ENCODE assay signal across 11 cellular contexts in genomic region chr4:3868146-3868840, GRCh38.
DNase-seq lines count a peak whose midpoint lies in the region; ATAC-seq and TF ChIP-seq lines count a peak whose summit lies in the region.
"Had no signal": no experiment of that assay in that cellular context is flagged by ENCODE, and none has a peak within 500 bp of the region (broad histone marks: within the 10 kb centered on the region; RNA-seq: fewer than 3 reads in every experiment).

No MANE protein-coding gene starts in this region.

- H3K9me3 ChIP-seq in endodermal cell (ENCODE audit: control insufficient read depth, low read length) (no peaks in the 10 kb centered on the region), sigmoid colon (no peaks in the 10 kb centered on the region), mammary epithelial cell (replicated peaks; ENCODE audit: insufficient read depth, low read length) (peaks cover 4% of the 10 kb centered on the region)
- H3K9me3 ChIP-seq: ascending aorta, right atrium auricular region had no signal

- TF ChIP-seq EP300 in sigmoid colon (IDR thresholded peaks at IDR 0.05) = no peak

- H3K9me3 Mint-ChIP-seq in activated CD4-positive, alpha-beta T cell treated with anti-CD3 and anti-CD28 coated beads, Interleukin-2, amount 10 ng/mL, durations not matched to agents 24 days and 14 days = no peaks in the 10 kb centered on the region
- peaks cover 2% of the 10 kb centered on the region for H3K9me3 Mint-ChIP-seq in endodermal cell

- H3K4me1 ChIP-seq in endodermal cell (ENCODE audit: control insufficient read depth, insufficient read depth, low read length) (no peaks in the 10 kb centered on the region), sigmoid colon (peaks cover 0 to 5% (median 0%) of the 10 kb centered on the region in 4 donors), mammary epithelial cell (ENCODE audit: insufficient read depth, low read length) (no peaks in the 10 kb centered on the region)
- H3K4me1 ChIP-seq: ascending aorta had no signal

- H2AFZ ChIP-seq in mammary epithelial cell (ENCODE audit: low read depth, low read length) = no peak overlapping the region

- H4K20me1 ChIP-seq in mammary epithelial cell (ENCODE audit: insufficient read depth, low read length) = no peaks in the 10 kb centered on the region

- no peak overlapping the region for H3K27ac ChIP-seq in endodermal cell (ENCODE audit: low read depth, low read length)
- no peak overlapping the region for H3K27ac ChIP-seq in sigmoid colon
- H3K27ac ChIP-seq in mammary epithelial cell (ENCODE audit: insufficient read depth, low read depth, low read length) = no peak overlapping the region
- H3K27ac ChIP-seq: ascending aorta, right atrium auricular region had no signal

- in situ Hi-C loops in mammary epithelial cell (cut with MboI; ENCODE audit: low sequenced_read_pairs in 2 of 2) = no loop called here

- H3K4me2 ChIP-seq in mammary epithelial cell (ENCODE audit: insufficient read depth, low read depth, low read length) = no peak overlapping the region

- dilution Hi-C loops in mammary epithelial cell (cut with HindIII; ENCODE audit: low sequenced_read_pairs) = loop anchor here (10.0 kb wide), 1 partner anchor 73 kb away; no protein-coding TSS in a partner anchor

- H3K36me3 Mint-ChIP-seq in activated CD4-positive, alpha-beta T cell treated with anti-CD3 and anti-CD28 coated beads, Interleukin-2, amount 10 ng/mL, durations not matched to agents 24 days and 14 days (ENCODE audit: low read depth) = no peaks in the 10 kb centered on the region
- H3K36me3 Mint-ChIP-seq in endodermal cell (ENCODE audit: low read depth) = no peaks in the 10 kb centered on the region

- no peak for ATAC-seq in HG03432 (IDR thresholded peaks at IDR 0.05; ENCODE audit: unreplicated experiment)

- H3K4me3 ChIP-seq in NB4 (ENCODE audit: low read depth, low read length) = no peak overlapping the region
- H3K4me3 ChIP-seq in endodermal cell (ENCODE audit: low read length) = no peak overlapping the region
- H3K4me3 ChIP-seq in sigmoid colon = no peak overlapping the region
- H3K4me3 ChIP-seq in mammary epithelial cell (replicated peaks in 1 of 3; ENCODE audit: insufficient read depth in 1 of 3, low read depth in 2 of 3, low read length in 3 of 3) = no peak overlapping the region
- H3K4me3 ChIP-seq: ascending aorta, right atrium auricular region had no signal

- peaks cover 21% of the 10 kb centered on the region for H3K27me3 Mint-ChIP-seq in activated CD4-positive, alpha-beta T cell treated with anti-CD3 and anti-CD28 coated beads, Interleukin-2, amount 10 ng/mL, durations not matched to agents 24 days and 14 days
- peaks cover 50% of the 10 kb centered on the region for H3K27me3 Mint-ChIP-seq in endodermal cell (ENCODE audit: insufficient read depth)

- 77 to 82% methylated on average over 11 to 18 of the region's 18 CpGs for whole genome bisulfite sequencing in endodermal cell (ENCODE audit: insufficient coverage in 1 of 2, insufficient read length in 1 of 2), 2 experiments
- 76 to 80% methylated on average over 18 of the region's 18 CpGs for WGBS in sigmoid colon, 2 donors
- 71% methylated on average over 12 of the region's 18 CpGs for WGBS in mammary epithelial cell (ENCODE audit: low coverage, missing lambda C conversion rate)

- peak; percentile 2 for TF ChIP-seq CTCF in NB4 (IDR thresholded peaks at IDR 0.05; ENCODE audit: low read depth, low read length)
- TF ChIP-seq CTCF in endodermal cell (conservative IDR thresholded peaks at IDR 0.05) = peak; percentile 29
- no peak for TF ChIP-seq CTCF in sigmoid colon (IDR thresholded peaks at IDR 0.05)
- no peak for TF ChIP-seq CTCF in mammary epithelial cell (conservative IDR thresholded peaks at IDR 0.05 in 1 of 2, IDR thresholded peaks at IDR 0.05 in 1 of 2; ENCODE audit: extremely low read depth in 1 of 2, insufficient read depth in 1 of 2, low read depth in 1 of 2, low read length in 2 of 2)

- H3K4me3 Mint-ChIP-seq in activated CD4-positive, alpha-beta T cell treated with anti-CD3 and anti-CD28 coated beads, Interleukin-2, amount 10 ng/mL, durations not matched to agents 24 days and 14 days = no peak overlapping the region
- no peak overlapping the region for H3K4me3 Mint-ChIP-seq in endodermal cell

- peaks cover 29% of the 10 kb centered on the region for H3K27me3 ChIP-seq in endodermal cell (ENCODE audit: control insufficient read depth, insufficient read depth, low read length, poor library complexity, severe bottlenecking)
- H3K27me3 ChIP-seq in sigmoid colon = peaks cover 18 to 68% (median 66%) of the 10 kb centered on the region in 3 donors
- H3K27me3 ChIP-seq in mammary epithelial cell (ENCODE audit: insufficient read depth, low read length) = peaks cover 17% of the 10 kb centered on the region

- no peaks in the 10 kb centered on the region for H3K36me3 ChIP-seq in endodermal cell (ENCODE audit: control insufficient read depth, insufficient read depth, low read length)
- no peaks in the 10 kb centered on the region for H3K36me3 ChIP-seq in sigmoid colon
- H3K36me3 ChIP-seq in mammary epithelial cell (ENCODE audit: insufficient read depth, low read length) = no peaks in the 10 kb centered on the region
- H3K36me3 ChIP-seq: ascending aorta, right atrium auricular region had no signal

- no peaks in the 10 kb centered on the region for H3K79me2 ChIP-seq in mammary epithelial cell (ENCODE audit: insufficient read depth, low read length)

- intact Hi-C loops in activated CD4-positive, alpha-beta T cell treated with anti-CD3 and anti-CD28 coated beads, Interleukin-2, amount 10 ng/mL, durations not matched to agents 24 days and 14 days (cut with micrococcal nuclease) = no loop called here
- intact Hi-C loops in sigmoid colon (cut with DNase I) (no loop called here), mammary epithelial cell (cut with micrococcal nuclease) (no loop called here)

- DNase-seq in activated CD4-positive, alpha-beta T cell treated with anti-CD3 and anti-CD28 coated beads, Interleukin-2, amount 10 ng/mL, durations not matched to agents 24 days and 14 days = peak; percentile 65
- DNase-seq in activated CD4-positive, alpha-beta T cell treated with anti-CD3 and anti-CD28 coated beads for 4 hours = no peak
- peak; percentile 72 for DNase-seq in NB4 (ENCODE audit: low read depth)
- DNase-seq in endodermal cell = peak; percentile 91
- peak; percentile 18 for DNase-seq in sigmoid colon
- DNase-seq in NCI-H526 (lab: John Stamatoyannopoulos, UW) = no peak
- DNase-seq in mammary epithelial cell = no peak
- DNase-seq: T-helper 9 cell had no signal

- CTCF ChIA-PET in mammary epithelial cell (lab: Charles Lee; ENCODE audit: low non-redundant PET) = no interaction called here

- no peak for TF ChIP-seq POLR2A in NB4 (IDR thresholded peaks at IDR 0.05; ENCODE audit: extremely low read depth, insufficient read length)
- no peak for TF ChIP-seq POLR2A in sigmoid colon (IDR thresholded peaks at IDR 0.05)

- H3K9ac ChIP-seq in endodermal cell (ENCODE audit: extremely low read depth, low read length, poor library complexity, severe bottlenecking) = no peak overlapping the region
- H3K9ac ChIP-seq in mammary epithelial cell (ENCODE audit: insufficient read depth, low read length) = no peak overlapping the region

- no peaks in the 10 kb centered on the region for H3K4me1 Mint-ChIP-seq in activated CD4-positive, alpha-beta T cell treated with anti-CD3 and anti-CD28 coated beads, Interleukin-2, amount 10 ng/mL, durations not matched to agents 24 days and 14 days
- H3K4me1 Mint-ChIP-seq in endodermal cell = peaks cover 2% of the 10 kb centered on the region

- H3K27ac Mint-ChIP-seq in activated CD4-positive, alpha-beta T cell treated with anti-CD3 and anti-CD28 coated beads, Interleukin-2, amount 10 ng/mL, durations not matched to agents 24 days and 14 days = no peak overlapping the region
- H3K27ac Mint-ChIP-seq in endodermal cell = no peak overlapping the region

- BruUV-seq in mammary epithelial cell (replicated peaks; lab: Mats Ljungman, UMichigan) = no TSS peak

Comparison
In these comparisons a context has a peak if more than half of its experiments do, and no peak if none do; other contexts are left out.
1. DNase-seq: peak in activated CD4-positive, alpha-beta T cell treated with anti-CD3 and anti-CD28 coated beads, Interleukin-2, amount 10 ng/mL, durations not matched to agents 24 days and 14 days (single experiment), NB4 (single experiment), endodermal cell (single experiment) and sigmoid colon (single experiment); none in activated CD4-positive, alpha-beta T cell treated with anti-CD3 and anti-CD28 coated beads for 4 hours (0 of 2), NCI-H526 (0 of 2) and mammary epithelial cell (single experiment).
2. CTCF ChIP-seq: peak in NB4 (single experiment) and endodermal cell (single experiment); none in sigmoid colon (0 of 4) and mammary epithelial cell (0 of 2).